1 cellular context compared by ENCODE assay signal in genomic region chr5:16465544-16466432, GRCh38.
TF ChIP-seq lines count a peak whose summit lies in the region.

A gene with protein sequence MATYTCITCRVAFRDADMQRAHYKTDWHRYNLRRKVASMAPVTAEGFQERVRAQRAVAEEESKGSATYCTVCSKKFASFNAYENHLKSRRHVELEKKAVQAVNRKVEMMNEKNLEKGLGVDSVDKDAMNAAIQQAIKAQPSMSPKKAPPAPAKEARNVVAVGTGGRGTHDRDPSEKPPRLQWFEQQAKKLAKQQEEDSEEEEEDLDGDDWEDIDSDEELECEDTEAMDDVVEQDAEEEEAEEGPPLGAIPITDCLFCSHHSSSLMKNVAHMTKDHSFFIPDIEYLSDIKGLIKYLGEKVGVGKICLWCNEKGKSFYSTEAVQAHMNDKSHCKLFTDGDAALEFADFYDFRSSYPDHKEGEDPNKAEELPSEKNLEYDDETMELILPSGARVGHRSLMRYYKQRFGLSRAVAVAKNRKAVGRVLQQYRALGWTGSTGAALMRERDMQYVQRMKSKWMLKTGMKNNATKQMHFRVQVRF (minus strand): TSS chr5:16465800. CDS start chr5:16465665, 135 bp downstream.

TF ChIP-seq in HepG2, 621 proteins besides CTCF, POLR2A, EP300 and RAD21 (continued from another document and continues in another):
- TF ChIP-seq ZGPAT (CRISPR knock-in tag; IDR thresholded peaks at IDR 0.05) (peak; percentile 79), ZNF773 (CRISPR knock-in tag; IDR thresholded peaks at IDR 0.05; ENCODE audit: borderline replicate concordance) (no peak), PATZ1 (CRISPR knock-in tag; IDR thresholded peaks at IDR 0.05) (peak; percentile 23; the same call in 1 of the 2 replicates), RFXANK (CRISPR knock-in tag; IDR thresholded peaks at IDR 0.05) (no peak), PHB2 (IDR thresholded peaks at IDR 0.05; ENCODE audit: partially characterized antibody) (no peak), ZNF3 (CRISPR knock-in tag; IDR thresholded peaks at IDR 0.05) (no peak), HIVEP1 (CRISPR knock-in tag; IDR thresholded peaks at IDR 0.05) (peak; percentile 48; the same call in 1 of the 2 replicates), GATAD2A (CRISPR knock-in tag; IDR thresholded peaks at IDR 0.05) (peak; percentile 12; the same call in 1 of the 2 replicates), ZNF296 (CRISPR knock-in tag; conservative IDR thresholded peaks at IDR 0.05) (no peak), MYC (CRISPR knock-in tag; IDR thresholded peaks at IDR 0.05; ENCODE audit: borderline replicate concordance) (peak; percentile 58; the same call in 1 of the 2 replicates), ZKSCAN5 (CRISPR knock-in tag; IDR thresholded peaks at IDR 0.05) (no peak), FOXJ3 (CRISPR knock-in tag; IDR thresholded peaks at IDR 0.05; ENCODE audit: borderline replicate concordance) (no peak), SOX13 (IDR thresholded peaks at IDR 0.05) (no peak), SOX13 (CRISPR knock-in tag; conservative IDR thresholded peaks at IDR 0.05 in 1 of 2, IDR thresholded peaks at IDR 0.05 in 1 of 2) (no peak), MXD4 (CRISPR knock-in tag; IDR thresholded peaks at IDR 0.05) (peak; percentile 90), KDM2A (CRISPR knock-in tag; IDR thresholded peaks at IDR 0.05; ENCODE audit: borderline replicate concordance, low read depth) (peak; percentile 91; the same call in 1 of the 2 replicates), ZEB1 (IDR thresholded peaks at IDR 0.05; ENCODE audit: insufficient replicate concordance, low read depth) (no peak), RNF2 (conservative IDR thresholded peaks at IDR 0.05; ENCODE audit: low read depth) (no peak; the same call in 1 of the 2 replicates), NBN (conservative IDR thresholded peaks at IDR 0.05) (no peak), ZNF550 (CRISPR knock-in tag; IDR thresholded peaks at IDR 0.05; ENCODE audit: borderline replicate concordance) (0 out of 2 replicates have a peak, but pooled peaks have one; percentile 48), NCOA5 (CRISPR knock-in tag; IDR thresholded peaks at IDR 0.05) (no peak), PAXIP1 (CRISPR knock-in tag; conservative IDR thresholded peaks at IDR 0.05) (peak; percentile 41; the same call in 1 of the 2 replicates), IKZF4 (CRISPR knock-in tag; IDR thresholded peaks at IDR 0.05; ENCODE audit: borderline replicate concordance, low read depth, not compliant biosample characterization) (no peak), EZH2 (conservative IDR thresholded peaks at IDR 0.05; ENCODE audit: low read depth, low read length) (no peak), NCOR1 (IDR thresholded peaks at IDR 0.05; ENCODE audit: borderline replicate concordance, low read length) (no peak; the same call in 1 of the 2 replicates), NAIF1 (CRISPR knock-in tag; IDR thresholded peaks at IDR 0.05; ENCODE audit: borderline replicate concordance) (peak; percentile 37; the same call in 1 of the 2 replicates), ATF2 (CRISPR knock-in tag; IDR thresholded peaks at IDR 0.05) (peak; percentile 57; the same call in 1 of the 2 replicates), ZNF547 (CRISPR knock-in tag; IDR thresholded peaks at IDR 0.05) (no peak; the same call in 1 of the 2 replicates), REXO4 (CRISPR knock-in tag; IDR thresholded peaks at IDR 0.05; ENCODE audit: borderline replicate concordance) (no peak), NFE2L1 (CRISPR knock-in tag; IDR thresholded peaks at IDR 0.05; ENCODE audit: borderline replicate concordance) (no peak), CCAR2 (optimal IDR thresholded peaks at IDR 0.05; ENCODE audit: low read depth, low read length) (no peak), GTF3A (CRISPR knock-in tag; conservative IDR thresholded peaks at IDR 0.05) (no peak), SRY (CRISPR knock-in tag; IDR thresholded peaks at IDR 0.05) (no peak; the same call in 1 of the 2 replicates), KAT7 (CRISPR knock-in tag; IDR thresholded peaks at IDR 0.05; ENCODE audit: borderline replicate concordance) (peak; percentile 79), HDAC6 (IDR thresholded peaks at IDR 0.05; ENCODE audit: low read depth, low read length) (no peak), ATRX (CRISPR knock-in tag; IDR thresholded peaks at IDR 0.05; ENCODE audit: borderline replicate concordance) (no peak), TOPORS (CRISPR knock-in tag; IDR thresholded peaks at IDR 0.05) (no peak), ZNF703 (CRISPR knock-in tag; IDR thresholded peaks at IDR 0.05; ENCODE audit: borderline replicate concordance) (no peak), SYNCRIP (IDR thresholded peaks at IDR 0.05; ENCODE audit: insufficient read depth, low read depth, low read length) (no peak), ZNF382 (CRISPR knock-in tag; IDR thresholded peaks at IDR 0.05; ENCODE audit: borderline replicate concordance) (no peak), POLR2AphosphoS2 (IDR thresholded peaks at IDR 0.05; ENCODE audit: low read depth, low read length) (peak; percentile 70; the same call in 1 of the 2 replicates), ZNF607 (CRISPR knock-in tag; IDR thresholded peaks at IDR 0.05; ENCODE audit: borderline replicate concordance) (peak; percentile 88; the same call in 1 of the 2 replicates), HNF1B (CRISPR knock-in tag; IDR thresholded peaks at IDR 0.05) (peak; percentile 81), KMT2B (CRISPR knock-in tag; IDR thresholded peaks at IDR 0.05) (peak; percentile 94), ZNF83 (CRISPR knock-in tag; IDR thresholded peaks at IDR 0.05; ENCODE audit: borderline replicate concordance) (peak; percentile 79; the same call in 1 of the 2 replicates), ZNF619 (CRISPR knock-in tag; IDR thresholded peaks at IDR 0.05) (peak; percentile 53; the same call in 1 of the 2 replicates), MXI1 (IDR thresholded peaks at IDR 0.05; ENCODE audit: borderline replicate concordance, low read depth, low read length) (peak; percentile 91; the same call in 2 of the 3 replicates)
- TF ChIP-seq, protein P1, sequence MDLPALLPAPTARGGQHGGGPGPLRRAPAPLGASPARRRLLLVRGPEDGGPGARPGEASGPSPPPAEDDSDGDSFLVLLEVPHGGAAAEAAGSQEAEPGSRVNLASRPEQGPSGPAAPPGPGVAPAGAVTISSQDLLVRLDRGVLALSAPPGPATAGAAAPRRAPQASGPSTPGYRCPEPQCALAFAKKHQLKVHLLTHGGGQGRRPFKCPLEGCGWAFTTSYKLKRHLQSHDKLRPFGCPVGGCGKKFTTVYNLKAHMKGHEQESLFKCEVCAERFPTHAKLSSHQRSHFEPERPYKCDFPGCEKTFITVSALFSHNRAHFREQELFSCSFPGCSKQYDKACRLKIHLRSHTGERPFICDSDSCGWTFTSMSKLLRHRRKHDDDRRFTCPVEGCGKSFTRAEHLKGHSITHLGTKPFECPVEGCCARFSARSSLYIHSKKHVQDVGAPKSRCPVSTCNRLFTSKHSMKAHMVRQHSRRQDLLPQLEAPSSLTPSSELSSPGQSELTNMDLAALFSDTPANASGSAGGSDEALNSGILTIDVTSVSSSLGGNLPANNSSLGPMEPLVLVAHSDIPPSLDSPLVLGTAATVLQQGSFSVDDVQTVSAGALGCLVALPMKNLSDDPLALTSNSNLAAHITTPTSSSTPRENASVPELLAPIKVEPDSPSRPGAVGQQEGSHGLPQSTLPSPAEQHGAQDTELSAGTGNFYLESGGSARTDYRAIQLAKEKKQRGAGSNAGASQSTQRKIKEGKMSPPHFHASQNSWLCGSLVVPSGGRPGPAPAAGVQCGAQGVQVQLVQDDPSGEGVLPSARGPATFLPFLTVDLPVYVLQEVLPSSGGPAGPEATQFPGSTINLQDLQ (CRISPR knock-in tag; IDR thresholded peaks at IDR 0.05), result peak; percentile 91
- TF ChIP-seq, protein P2, sequence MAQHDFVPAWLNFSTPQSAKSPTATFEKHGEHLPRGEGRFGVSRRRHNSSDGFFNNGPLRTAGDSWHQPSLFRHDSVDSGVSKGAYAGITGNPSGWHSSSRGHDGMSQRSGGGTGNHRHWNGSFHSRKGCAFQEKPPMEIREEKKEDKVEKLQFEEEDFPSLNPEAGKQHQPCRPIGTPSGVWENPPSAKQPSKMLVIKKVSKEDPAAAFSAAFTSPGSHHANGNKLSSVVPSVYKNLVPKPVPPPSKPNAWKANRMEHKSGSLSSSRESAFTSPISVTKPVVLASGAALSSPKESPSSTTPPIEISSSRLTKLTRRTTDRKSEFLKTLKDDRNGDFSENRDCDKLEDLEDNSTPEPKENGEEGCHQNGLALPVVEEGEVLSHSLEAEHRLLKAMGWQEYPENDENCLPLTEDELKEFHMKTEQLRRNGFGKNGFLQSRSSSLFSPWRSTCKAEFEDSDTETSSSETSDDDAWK (CRISPR knock-in tag; IDR thresholded peaks at IDR 0.05), result no peak
